In the genomic region with DNA sequence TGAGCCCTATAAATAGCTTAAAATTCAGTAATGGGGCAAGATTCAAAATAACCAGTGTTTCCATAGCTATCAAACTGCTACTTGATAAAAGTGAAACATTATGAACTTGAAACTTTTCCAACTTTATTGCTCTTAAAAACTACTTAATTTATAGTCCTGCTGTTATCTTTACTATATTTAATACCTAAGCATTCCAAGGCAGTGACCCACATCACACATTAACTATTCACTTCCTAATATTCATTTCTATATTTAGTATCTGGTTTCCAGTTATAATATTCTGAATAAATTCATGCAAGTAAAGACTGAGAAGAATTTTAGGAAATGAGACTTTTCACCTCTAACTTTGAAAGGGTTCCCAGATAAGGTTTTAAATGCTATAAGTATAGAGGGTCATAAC, we compare ENCODE assay signal across 21 cellular contexts.
A peak's percentile ranks its signal among the peaks of the same experiment; 100 is the strongest.
DNase-seq lines count a peak whose midpoint lies in the region; ATAC-seq and TF ChIP-seq lines count a peak whose summit lies in the region.
"Had no signal": no experiment of that assay in that cellular context is flagged by ENCODE, and none has a peak within 500 bp of the region (broad histone marks: within the 10 kb centered on the region; RNA-seq: fewer than 3 reads in every experiment).

No MANE protein-coding gene starts in this region.

- H3K36me3 Mint-ChIP-seq in progenitor cell of endocrine pancreas (ENCODE audit: insufficient read depth): peaks cover 6% of the 10 kb centered on the region
- no peaks in the 10 kb centered on the region for H3K36me3 Mint-ChIP-seq in activated CD4-positive, alpha-beta T cell treated with anti-CD3 and anti-CD28 coated beads, Interleukin-2, amount 10 ng/mL, durations not matched to agents 7 days and 5 days (ENCODE audit: low read depth)
- no peaks in the 10 kb centered on the region for H3K36me3 Mint-ChIP-seq in activated CD8-positive, alpha-beta T cell treated with anti-CD3 and anti-CD28 coated beads for 36 hours (ENCODE audit: low read depth)
- H3K36me3 Mint-ChIP-seq: activated naive CD8-positive, alpha-beta T cell treated with anti-CD3 and anti-CD28 coated beads for 36 hours had no signal

- H3K9me3 Mint-ChIP-seq in progenitor cell of endocrine pancreas (ENCODE audit: low read depth): no peaks in the 10 kb centered on the region
- H3K9me3 Mint-ChIP-seq in activated CD4-positive, alpha-beta T cell treated with anti-CD3 and anti-CD28 coated beads, Interleukin-2, amount 10 ng/mL, durations not matched to agents 7 days and 5 days: no peaks in the 10 kb centered on the region
- H3K9me3 Mint-ChIP-seq in activated CD8-positive, alpha-beta T cell treated with anti-CD3 and anti-CD28 coated beads for 36 hours: no peaks in the 10 kb centered on the region
- H3K9me3 Mint-ChIP-seq: activated CD4-positive, alpha-beta memory T cell treated with anti-CD3 and anti-CD28 coated beads, Interleukin-2, amount 10 ng/mL, durations not matched to agents 7 days and 5 days; activated naive CD8-positive, alpha-beta T cell treated with anti-CD3 and anti-CD28 coated beads for 36 hours had no signal

- CTCF ChIA-PET in activated CD4-positive, alpha-beta T cell treated with anti-CD3 and anti-CD28 coated beads, Interleukin-2, amount 10 ng/mL, durations not matched to agents 7 days and 5 days (lab: Charles Lee): no interaction called here
- CTCF ChIA-PET in activated CD8-positive, alpha-beta T cell treated with anti-CD3 and anti-CD28 coated beads for 36 hours (lab: Charles Lee): interaction anchor here (1.0 kb wide), 1 partner anchor 24 kb away, joined by 3 read pairs; no protein-coding TSS in a partner anchor

- peak overlapping the region in 8 of 10 donors; percentile 44 to 80 (median 74) for H3K27ac ChIP-seq in heart right ventricle
- H3K27ac ChIP-seq in coronary artery: peak overlapping the region; percentile 74 to 77
- peak overlapping the region; percentile 10 for H3K27ac ChIP-seq in urinary bladder (ENCODE audit: low read depth)
- H3K27ac ChIP-seq: C4-2B had no signal

- H3K27me3 ChIP-seq in heart right ventricle: no peaks in the 10 kb centered on the region
- H3K27me3 ChIP-seq: tibial nerve had no signal

- H3K4me3 ChIP-seq in heart right ventricle (peak overlapping the region in 5 of 10 donors; percentile 2 to 51 (median 44)), coronary artery (no peak overlapping the region), urinary bladder (ENCODE audit: low read depth, low read length) (no peak overlapping the region)
- H3K4me3 ChIP-seq: skin epidermis, tibial nerve had no signal

- DNase-seq in heart right ventricle (no peak), Right ventricle myocardium inferior (ENCODE audit: missing footprints) (no peak), coronary artery (ENCODE audit: low spot score) (no peak), progenitor cell of endocrine pancreas (ENCODE audit: low spot score, unreplicated experiment) (no peak)
- no peak for DNase-seq in activated CD4-positive, alpha-beta T cell treated with anti-CD3 and anti-CD28 coated beads, Interleukin-2, amount 10 ng/mL, durations not matched to agents 7 days and 5 days
- DNase-seq in activated CD8-positive, alpha-beta T cell treated with anti-CD3 and anti-CD28 coated beads for 36 hours: no peak
- DNase-seq: activated CD4-positive, alpha-beta memory T cell treated with anti-CD3 and anti-CD28 coated beads, Interleukin-2, amount 10 ng/mL, durations not matched to agents 7 days and 5 days; activated naive CD8-positive, alpha-beta T cell treated with anti-CD3 and anti-CD28 coated beads for 36 hours; activated T-cell treated with anti-CD3 and anti-CD28 coated beads, Interleukin-2, amount 50 U/mL, for 48 hours; DMS53; hippocampal formation; Kasumi-1; NCI-H1417; NCI-H82; occipital lobe; RPMI8226 had no signal

- peak overlapping the region; percentile 42 for H3K4me3 Mint-ChIP-seq in progenitor cell of endocrine pancreas (ENCODE audit: low read depth)
- no peak overlapping the region for H3K4me3 Mint-ChIP-seq in activated CD4-positive, alpha-beta T cell treated with anti-CD3 and anti-CD28 coated beads, Interleukin-2, amount 10 ng/mL, durations not matched to agents 7 days and 5 days
- no peak overlapping the region for H3K4me3 Mint-ChIP-seq in activated CD8-positive, alpha-beta T cell treated with anti-CD3 and anti-CD28 coated beads for 36 hours
- H3K4me3 Mint-ChIP-seq: activated CD4-positive, alpha-beta memory T cell treated with anti-CD3 and anti-CD28 coated beads, Interleukin-2, amount 10 ng/mL, durations not matched to agents 7 days and 5 days; activated naive CD8-positive, alpha-beta T cell treated with anti-CD3 and anti-CD28 coated beads for 36 hours had no signal

- ATAC-seq in heart right ventricle (no peak), Right ventricle myocardium inferior (no peak), HG02840 (IDR thresholded peaks at IDR 0.05; ENCODE audit: low FRiP score, unreplicated experiment) (no peak)
- no peak for ATAC-seq in activated CD8-positive, alpha-beta T cell treated with anti-CD3 and anti-CD28 coated beads for 36 hours

- POLR2A ChIA-PET in activated CD4-positive, alpha-beta T cell treated with anti-CD3 and anti-CD28 coated beads, Interleukin-2, amount 10 ng/mL, durations not matched to agents 7 days and 5 days (lab: Charles Lee): no interaction called here
- POLR2A ChIA-PET in activated CD8-positive, alpha-beta T cell treated with anti-CD3 and anti-CD28 coated beads for 36 hours (lab: Charles Lee): no interaction called here

- peak overlapping the region; percentile 94 for H3K27ac Mint-ChIP-seq in progenitor cell of endocrine pancreas
- no peak overlapping the region for H3K27ac Mint-ChIP-seq in activated CD4-positive, alpha-beta T cell treated with anti-CD3 and anti-CD28 coated beads, Interleukin-2, amount 10 ng/mL, durations not matched to agents 7 days and 5 days
- no peak overlapping the region for H3K27ac Mint-ChIP-seq in activated CD8-positive, alpha-beta T cell treated with anti-CD3 and anti-CD28 coated beads for 36 hours
- H3K27ac Mint-ChIP-seq: activated CD4-positive, alpha-beta memory T cell treated with anti-CD3 and anti-CD28 coated beads, Interleukin-2, amount 10 ng/mL, durations not matched to agents 7 days and 5 days; activated naive CD8-positive, alpha-beta T cell treated with anti-CD3 and anti-CD28 coated beads for 36 hours had no signal

- peaks cover 10 to 90% (median 60%) of the 10 kb centered on the region in 9 donors for H3K4me1 ChIP-seq in heart right ventricle
- peaks cover 1% of the 10 kb centered on the region for H3K4me1 ChIP-seq in urinary bladder (ENCODE audit: insufficient read depth)

- TF ChIP-seq CTCF in heart right ventricle (IDR thresholded peaks at IDR 0.05) (no peak), coronary artery (IDR thresholded peaks at IDR 0.05) (no peak), progenitor cell of endocrine pancreas (IDR thresholded peaks at IDR 0.05; ENCODE audit: unreplicated experiment) (no peak)
- no peak for TF ChIP-seq CTCF in activated CD8-positive, alpha-beta T cell treated with anti-CD3 and anti-CD28 coated beads for 36 hours (IDR thresholded peaks at IDR 0.05)

- H3K27me3 Mint-ChIP-seq in progenitor cell of endocrine pancreas: peaks cover 3% of the 10 kb centered on the region
- H3K27me3 Mint-ChIP-seq in activated CD4-positive, alpha-beta T cell treated with anti-CD3 and anti-CD28 coated beads, Interleukin-2, amount 10 ng/mL, durations not matched to agents 7 days and 5 days: peaks cover 30% of the 10 kb centered on the region
- H3K27me3 Mint-ChIP-seq in activated CD8-positive, alpha-beta T cell treated with anti-CD3 and anti-CD28 coated beads for 36 hours: peaks cover 7% of the 10 kb centered on the region

- H3K9me3 ChIP-seq in heart right ventricle: no peaks in the 10 kb centered on the region
- H3K9me3 ChIP-seq: tibial nerve had no signal

- intact Hi-C loops in heart right ventricle (cut with DNase I): no loop called here
- intact Hi-C loops in Right ventricle myocardium inferior (cut with DNase I): no loop called here
- intact Hi-C loops in activated CD8-positive, alpha-beta T cell treated with anti-CD3 and anti-CD28 coated beads for 36 hours (cut with micrococcal nuclease): no loop called here

- H3K36me3 ChIP-seq in heart right ventricle (peaks cover 0 to 38% (median 0%) of the 10 kb centered on the region in 9 donors), urinary bladder (ENCODE audit: insufficient read depth) (no peaks in the 10 kb centered on the region)
- H3K36me3 ChIP-seq: tibial nerve had no signal

- peaks cover 52% of the 10 kb centered on the region for H3K4me1 Mint-ChIP-seq in progenitor cell of endocrine pancreas (ENCODE audit: low read depth)
- no peaks in the 10 kb centered on the region for H3K4me1 Mint-ChIP-seq in activated CD4-positive, alpha-beta T cell treated with anti-CD3 and anti-CD28 coated beads, Interleukin-2, amount 10 ng/mL, durations not matched to agents 7 days and 5 days
- no peaks in the 10 kb centered on the region for H3K4me1 Mint-ChIP-seq in activated CD8-positive, alpha-beta T cell treated with anti-CD3 and anti-CD28 coated beads for 36 hours (ENCODE audit: low read depth)
- H3K4me1 Mint-ChIP-seq: activated CD4-positive, alpha-beta memory T cell treated with anti-CD3 and anti-CD28 coated beads, Interleukin-2, amount 10 ng/mL, durations not matched to agents 7 days and 5 days; activated naive CD8-positive, alpha-beta T cell treated with anti-CD3 and anti-CD28 coated beads for 36 hours had no signal

Comparison
In these comparisons a context has a peak if more than half of its experiments do, and no peak if none do; other contexts are left out.
1. H3K27ac ChIP-seq: peak in every context shown above with its lines; median percentile 76 in coronary artery; 74 in heart right ventricle; 10 in urinary bladder.